ENCODE assay signal across 7 cellular contexts in the genomic region with DNA sequence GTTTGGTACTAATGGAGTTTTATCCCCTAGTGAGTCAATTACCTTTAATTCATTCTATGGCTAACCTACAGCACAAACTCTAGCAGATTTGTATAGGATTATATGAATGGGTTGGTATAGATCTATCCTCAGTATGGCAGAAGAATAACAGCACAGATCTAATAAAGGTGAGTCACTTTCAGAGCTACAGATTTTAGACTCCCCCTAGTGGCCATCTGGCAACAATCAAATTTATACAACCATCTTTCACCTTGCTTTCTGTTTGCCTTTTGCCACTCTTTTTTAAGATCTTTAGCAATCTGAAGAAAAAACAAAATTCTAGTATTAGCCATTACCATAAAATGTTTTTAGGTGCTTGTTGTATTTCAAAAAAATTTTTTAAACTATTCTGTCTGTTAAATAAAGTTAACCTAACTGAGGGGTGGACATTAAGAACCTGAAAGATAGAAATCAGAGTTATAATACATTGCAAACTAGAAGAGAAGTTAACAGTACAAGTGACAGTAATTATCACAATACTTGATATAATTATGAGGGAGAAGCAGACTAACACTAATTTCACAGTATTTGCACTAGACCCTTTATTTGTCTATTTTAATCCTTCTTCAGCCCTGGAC. TPM values are rescaled to one million over a fixed set of nuclear protein-coding genes. Genes with fewer than 3 reads are reported as not detected.
DNase-seq lines count a peak whose midpoint lies in the region; ATAC-seq lines count a peak whose summit lies in the region.

No MANE protein-coding gene starts in this region.

- peak; percentile 75 for ATAC-seq in GM18907 (IDR thresholded peaks at IDR 0.05; ENCODE audit: unreplicated experiment)
- ATAC-seq in HG03139 (IDR thresholded peaks at IDR 0.05; ENCODE audit: unreplicated experiment): peak; percentile 56
- ATAC-seq in activated naive CD8-positive, alpha-beta T cell treated with anti-CD3 and anti-CD28 coated beads, Interleukin-2, amount 10 ng/mL, durations not matched to agents 7 days and 5 days (ENCODE audit: low read depth): peak; percentile 81

- H3K27me3 Mint-ChIP-seq in activated naive CD8-positive, alpha-beta T cell treated with anti-CD3 and anti-CD28 coated beads, Interleukin-2, amount 10 ng/mL, durations not matched to agents 7 days and 5 days: no peaks in the 10 kb centered on the region

- H3K9me3 Mint-ChIP-seq in activated naive CD8-positive, alpha-beta T cell treated with anti-CD3 and anti-CD28 coated beads, Interleukin-2, amount 10 ng/mL, durations not matched to agents 7 days and 5 days: no peaks in the 10 kb centered on the region

- H3K4me1 Mint-ChIP-seq in activated naive CD8-positive, alpha-beta T cell treated with anti-CD3 and anti-CD28 coated beads, Interleukin-2, amount 10 ng/mL, durations not matched to agents 7 days and 5 days: peaks cover 17% of the 10 kb centered on the region

- peak overlapping the region; percentile 63 for H3K27ac Mint-ChIP-seq in activated naive CD8-positive, alpha-beta T cell treated with anti-CD3 and anti-CD28 coated beads, Interleukin-2, amount 10 ng/mL, durations not matched to agents 7 days and 5 days

- peaks cover 20% of the 10 kb centered on the region for H3K36me3 Mint-ChIP-seq in activated naive CD8-positive, alpha-beta T cell treated with anti-CD3 and anti-CD28 coated beads, Interleukin-2, amount 10 ng/mL, durations not matched to agents 7 days and 5 days

- H3K4me3 Mint-ChIP-seq in activated naive CD8-positive, alpha-beta T cell treated with anti-CD3 and anti-CD28 coated beads, Interleukin-2, amount 10 ng/mL, durations not matched to agents 7 days and 5 days: no peak overlapping the region

- POLR2A ChIA-PET in activated naive CD8-positive, alpha-beta T cell treated with anti-CD3 and anti-CD28 coated beads, Interleukin-2, amount 10 ng/mL, durations not matched to agents 7 days and 5 days (lab: Charles Lee): no interaction called here

- DNase-seq in DMS53 treated with DMSO at 0.1 percent for 48 hours (lab: John Stamatoyannopoulos, UW; ENCODE audit: unreplicated experiment): peak; percentile 90
- peak; percentile 52 for DNase-seq in NCI-H345 (lab: John Stamatoyannopoulos, UW)
- no peak for DNase-seq in activated naive CD8-positive, alpha-beta T cell treated with anti-CD3 and anti-CD28 coated beads, Interleukin-2, amount 10 ng/mL, durations not matched to agents 7 days and 5 days
- peak; percentile 33 for DNase-seq in hepatic stellate cell (ENCODE audit: low spot score)
- peak in 4 of 6 experiments; percentile 2 to 76 (median 62) for DNase-seq in stimulated activated naive CD4-positive, alpha-beta T cell (lab: John Stamatoyannopoulos, UW)

RNA-seq across cellular contexts. Expression of gene DDIAS, which starts 25.8 kb away (rescaled TPM):
- total RNA-seq in activated naive CD8-positive, alpha-beta T cell treated with anti-CD3 and anti-CD28 coated beads, Interleukin-2, amount 10 ng/mL, durations not matched to agents 7 days and 5 days: 10 to 100 TPM in 1 of 2 experiments, 1 to 10 TPM in 1; 8.8 to 10.6 TPM

RNA-seq across cellular contexts. Expression of gene PRCP, which starts 27.1 kb away (rescaled TPM):
- 10 to 100 TPM; 21.3 to 25.6 TPM for total RNA-seq in activated naive CD8-positive, alpha-beta T cell treated with anti-CD3 and anti-CD28 coated beads, Interleukin-2, amount 10 ng/mL, durations not matched to agents 7 days and 5 days
